Comparison of ENCODE assay signal across 8 cellular contexts in the genomic region with DNA sequence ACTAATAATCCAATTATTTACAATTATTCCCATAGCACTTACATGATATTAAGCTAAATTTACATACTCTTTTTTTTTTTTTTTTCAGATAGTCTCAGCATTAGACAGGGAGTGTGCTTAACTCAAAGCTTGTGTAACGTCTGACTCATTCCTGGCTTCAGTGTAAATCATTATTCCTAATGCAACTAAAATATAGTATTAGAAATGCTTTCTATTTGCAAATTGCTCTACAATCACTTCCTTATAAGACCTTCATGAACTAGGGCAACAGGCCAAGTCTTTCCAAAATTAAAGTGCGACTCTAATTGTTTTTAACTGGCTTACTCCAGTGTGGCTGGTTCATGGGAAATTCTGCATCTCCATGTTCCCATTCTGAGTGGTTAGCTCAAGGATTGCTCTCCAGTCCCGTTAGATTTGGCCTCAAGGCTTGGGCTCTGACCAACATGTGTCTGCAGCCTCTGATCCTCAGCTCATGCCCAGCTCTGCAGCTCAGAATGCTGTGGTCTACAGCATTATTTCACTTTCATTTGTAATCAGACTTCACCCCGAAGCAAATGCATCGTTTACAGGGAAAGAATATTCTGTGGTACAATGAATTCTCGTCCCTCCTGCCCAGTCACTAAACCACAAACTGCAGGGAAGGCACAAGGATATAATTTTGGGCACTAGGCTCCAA.
DNase-seq lines count a peak whose midpoint lies in the region; ATAC-seq and TF ChIP-seq lines count a peak whose summit lies in the region.

No MANE protein-coding gene starts in this region.

- intact Hi-C loops in left ventricle myocardium superior (cut with micrococcal nuclease), result no loop called here

- H3K36me3 ChIP-seq in GM06990 (ENCODE audit: control insufficient read depth, insufficient read depth, low read length), result no peaks in the 10 kb centered on the region

- no peak overlapping the region for H3K27ac Mint-ChIP-seq in stimulated activated effector memory CD8-positive, alpha-beta T cell treated with anti-CD3 and anti-CD28 coated beads, Interleukin-12 subunit alpha, Interleukin-12 subunit beta, amount 100 ng/mL, for 72 hours
- H3K27ac Mint-ChIP-seq in activated naive CD4-positive, alpha-beta T cell treated with anti-CD3 and anti-CD28 coated beads, Interleukin-2, amount 50 U/mL, for 72 hours, result no peak overlapping the region

- no peaks in the 10 kb centered on the region for H3K27me3 ChIP-seq in GM06990 (replicated peaks; ENCODE audit: control insufficient read depth, insufficient read depth, low read length)

- TF ChIP-seq CTCF in GM06990 (IDR thresholded peaks at IDR 0.05; ENCODE audit: insufficient read depth, low read length, poor library complexity, severe bottlenecking), result no peak

- no peak overlapping the region for H3K4me3 Mint-ChIP-seq in stimulated activated effector memory CD8-positive, alpha-beta T cell treated with anti-CD3 and anti-CD28 coated beads, Interleukin-12 subunit alpha, Interleukin-12 subunit beta, amount 100 ng/mL, for 72 hours

- DNase-seq in GM06990 (ENCODE audit: extremely low read depth, insufficient read length), result no peak
- peak; percentile 95 for DNase-seq in NCI-H226
- DNase-seq in left ventricle myocardium superior, result peak; percentile 32
- DNase-seq in LoVo (ENCODE audit: low spot score), result no peak
- DNase-seq in stimulated activated effector memory CD8-positive, alpha-beta T cell treated with anti-CD3 and anti-CD28 coated beads, Interleukin-12 subunit alpha, Interleukin-12 subunit beta, amount 100 ng/mL, for 72 hours (ENCODE audit: low spot score in 2 of 2), result no peak
- DNase-seq in NCI-H2081 (lab: John Stamatoyannopoulos, UW), result no peak
- DNase-seq in activated naive CD4-positive, alpha-beta T cell treated with anti-CD3 and anti-CD28 coated beads, Interleukin-2, amount 50 U/mL, for 72 hours (ENCODE audit: low spot score in 2 of 2), result no peak

- ATAC-seq in GM21825 (IDR thresholded peaks at IDR 0.05; ENCODE audit: unreplicated experiment) (peak; percentile 57), left ventricle myocardium superior (peak; percentile 76)
- no peak for ATAC-seq in stimulated activated effector memory CD8-positive, alpha-beta T cell treated with anti-CD3 and anti-CD28 coated beads, Interleukin-12 subunit alpha, Interleukin-12 subunit beta, amount 100 ng/mL, for 72 hours
- ATAC-seq in activated naive CD4-positive, alpha-beta T cell treated with anti-CD3 and anti-CD28 coated beads, Interleukin-2, amount 50 U/mL, for 72 hours, result no peak

- no peaks in the 10 kb centered on the region for H3K36me3 Mint-ChIP-seq in stimulated activated effector memory CD8-positive, alpha-beta T cell treated with anti-CD3 and anti-CD28 coated beads, Interleukin-12 subunit alpha, Interleukin-12 subunit beta, amount 100 ng/mL, for 72 hours
- no peaks in the 10 kb centered on the region for H3K36me3 Mint-ChIP-seq in activated naive CD4-positive, alpha-beta T cell treated with anti-CD3 and anti-CD28 coated beads, Interleukin-2, amount 50 U/mL, for 72 hours

- H3K4me3 ChIP-seq in GM06990 (replicated peaks; ENCODE audit: low read depth, low read length), result 0 out of 2 replicates have a peak overlapping the region, but pooled peaks have one; percentile 16

- H3K9me3 Mint-ChIP-seq in stimulated activated effector memory CD8-positive, alpha-beta T cell treated with anti-CD3 and anti-CD28 coated beads, Interleukin-12 subunit alpha, Interleukin-12 subunit beta, amount 100 ng/mL, for 72 hours, result no peaks in the 10 kb centered on the region
- no peaks in the 10 kb centered on the region for H3K9me3 Mint-ChIP-seq in activated naive CD4-positive, alpha-beta T cell treated with anti-CD3 and anti-CD28 coated beads, Interleukin-2, amount 50 U/mL, for 72 hours

- no peaks in the 10 kb centered on the region for H3K4me1 Mint-ChIP-seq in stimulated activated effector memory CD8-positive, alpha-beta T cell treated with anti-CD3 and anti-CD28 coated beads, Interleukin-12 subunit alpha, Interleukin-12 subunit beta, amount 100 ng/mL, for 72 hours

Comparison
In these comparisons a context has a peak if more than half of its experiments do, and no peak if none do; other contexts are left out.
1. DNase-seq: peak in NCI-H226 (single experiment) and left ventricle myocardium superior (single experiment); none in GM06990 (single experiment), LoVo (single experiment), stimulated activated effector memory CD8-positive, alpha-beta T cell treated with anti-CD3 and anti-CD28 coated beads, Interleukin-12 subunit alpha, Interleukin-12 subunit beta, amount 100 ng/mL, for 72 hours (0 of 2), NCI-H2081 (0 of 2) and activated naive CD4-positive, alpha-beta T cell treated with anti-CD3 and anti-CD28 coated beads, Interleukin-2, amount 50 U/mL, for 72 hours (0 of 2).
2. ATAC-seq: peak in GM21825 (single experiment) and left ventricle myocardium superior (single experiment); none in stimulated activated effector memory CD8-positive, alpha-beta T cell treated with anti-CD3 and anti-CD28 coated beads, Interleukin-12 subunit alpha, Interleukin-12 subunit beta, amount 100 ng/mL, for 72 hours (single experiment) and activated naive CD4-positive, alpha-beta T cell treated with anti-CD3 and anti-CD28 coated beads, Interleukin-2, amount 50 U/mL, for 72 hours (0 of 2).